23 cellular contexts compared by ENCODE assay signal in the genomic region with DNA sequence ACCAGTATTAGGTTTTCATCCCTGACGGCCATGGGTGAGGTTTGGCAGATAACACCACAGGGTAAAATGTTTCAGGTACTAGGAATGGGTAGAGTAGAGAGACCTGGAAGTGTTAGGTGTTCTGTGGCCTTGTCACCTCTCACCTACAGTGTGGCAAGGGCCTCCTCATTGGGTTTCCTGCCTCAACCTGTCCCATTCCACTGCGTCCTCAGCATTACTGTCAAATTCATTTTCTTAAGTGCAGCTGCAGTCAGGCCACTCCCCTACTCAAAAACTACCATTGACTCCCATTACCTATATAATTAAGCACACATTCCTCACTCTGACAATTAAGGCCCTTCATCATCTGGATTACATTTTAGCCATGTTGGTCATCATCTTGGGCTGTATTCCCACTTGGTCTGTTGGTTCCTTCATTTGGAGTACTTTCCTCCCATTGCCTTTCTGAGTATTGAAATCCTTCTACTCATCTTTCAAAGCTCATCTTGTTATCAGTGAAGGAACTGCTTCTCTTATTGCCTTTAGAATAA.
DNase-seq lines count a peak whose midpoint lies in the region; ATAC-seq and TF ChIP-seq lines count a peak whose summit lies in the region.
"Had no signal": no experiment of that assay in that cellular context is flagged by ENCODE, and none has a peak within 500 bp of the region (broad histone marks: within the 10 kb centered on the region; RNA-seq: fewer than 3 reads in every experiment).

No MANE protein-coding gene starts in this region.

- no peaks in the 10 kb centered on the region for H3K4me1 Mint-ChIP-seq in activated CD4-positive, alpha-beta T cell treated with anti-CD3 and anti-CD28 coated beads for 36 hours
- no peaks in the 10 kb centered on the region for H3K4me1 Mint-ChIP-seq in stimulated activated effector memory CD8-positive, alpha-beta T cell treated with anti-CD3 and anti-CD28 coated beads, Interleukin-12 subunit alpha, Interleukin-12 subunit beta, amount 100 ng/mL, for 72 hours
- H3K4me1 Mint-ChIP-seq: activated B cell treated with CpG ODN at 0.5 μM for 24 hours had no signal

- H3K9me1 ChIP-seq in IMR-90 (ENCODE audit: insufficient read depth, low read length) = peaks cover 3% of the 10 kb centered on the region

- H3K4me3 ChIP-seq in IMR-90 (ENCODE audit: insufficient read depth, low read depth, low read length) (no peak overlapping the region), esophagus (ENCODE audit: low read depth in 1 of 2, low read length in 2 of 2) (no peak overlapping the region)
- H3K4me3 ChIP-seq: BLaER1, left lung, Peyer's patch, SK-N-MC, testis had no signal

- no TSS peak for BruUV-seq in IMR-90 (replicated peaks; lab: Mats Ljungman, UMichigan)

- WGBS in IMR-90 (ENCODE audit: extremely low coverage in 2 of 2, insufficient read length in 1 of 2), 2 experiments = 86% methylated on average over 1 of the region's 2 CpGs; no CpG with 5 or more reads in 1 of the 2 experiments
- 69 to 79% methylated on average over 2 of the region's 2 CpGs for WGBS in esophagus, 2 donors

- 0 out of 2 replicates have a peak overlapping the region, but pooled peaks have one; percentile 0 for H4K91ac ChIP-seq in IMR-90 (ENCODE audit: insufficient read depth, low read depth, low read length)

- H3K9ac ChIP-seq in IMR-90 (ENCODE audit: low read depth, low read length) = no peak overlapping the region
- H3K9ac ChIP-seq: BLaER1 had no signal

- H3K14ac ChIP-seq in IMR-90 (replicated peaks; ENCODE audit: low read depth, low read length) = peak overlapping the region; percentile 38; the same call in 1 of the 2 replicates

- no peak overlapping the region for H2AFZ ChIP-seq in IMR-90 (replicated peaks; ENCODE audit: low read length, poor library complexity)

- H3K4me2 ChIP-seq in IMR-90 (ENCODE audit: low read depth, low read length) = no peak overlapping the region
- H3K4me2 ChIP-seq: BLaER1 had no signal

- H3K9me3 ChIP-seq in IMR-90 (ENCODE audit: control insufficient read depth, insufficient read depth, low read length) (no peaks in the 10 kb centered on the region), esophagus (ENCODE audit: control insufficient read depth in 2 of 2, insufficient read depth in 1 of 2, low read depth in 1 of 2, low read length in 1 of 2) (no peaks in the 10 kb centered on the region)
- H3K9me3 ChIP-seq: BLaER1, left lung, neutrophil, Peyer's patch, testis had no signal

- TF ChIP-seq RAD21 in IMR-90 (IDR thresholded peaks at IDR 0.05; ENCODE audit: low read length) = no peak

- H3K9me3 Mint-ChIP-seq in activated CD4-positive, alpha-beta T cell treated with anti-CD3 and anti-CD28 coated beads for 36 hours (ENCODE audit: low read depth) = no peaks in the 10 kb centered on the region
- H3K9me3 Mint-ChIP-seq in stimulated activated effector memory CD8-positive, alpha-beta T cell treated with anti-CD3 and anti-CD28 coated beads, Interleukin-12 subunit alpha, Interleukin-12 subunit beta, amount 100 ng/mL, for 72 hours = no peaks in the 10 kb centered on the region
- H3K9me3 Mint-ChIP-seq: activated B cell treated with CpG ODN at 0.5 μM for 24 hours had no signal

- no peak overlapping the region for H2BK5ac ChIP-seq in IMR-90 (ENCODE audit: low read depth, low read length, poor library complexity, severe bottlenecking)

- POLR2A ChIA-PET in activated CD4-positive, alpha-beta T cell treated with anti-CD3 and anti-CD28 coated beads for 36 hours (lab: Charles Lee) = no interaction called here
- POLR2A ChIA-PET in IMR-90 (lab: Charles Lee; ENCODE audit: unreplicated experiment) = no interaction called here

- CTCF ChIA-PET in activated CD4-positive, alpha-beta T cell treated with anti-CD3 and anti-CD28 coated beads for 36 hours (lab: Charles Lee) = no interaction called here
- CTCF ChIA-PET in IMR-90 (lab: Yijun Ruan, JAX) = no interaction called here

- no peak for DNase-seq in activated CD4-positive, alpha-beta T cell treated with anti-CD3 and anti-CD28 coated beads for 36 hours
- DNase-seq in activated CD4-positive, alpha-beta T cell treated with anti-CD3 and anti-CD28 coated beads, Interleukin-2, amount 50 U/mL, for 48 hours = no peak
- no peak for DNase-seq in IMR-90
- no peak for DNase-seq in stimulated activated effector memory CD8-positive, alpha-beta T cell treated with anti-CD3 and anti-CD28 coated beads, Interleukin-12 subunit alpha, Interleukin-12 subunit beta, amount 100 ng/mL, for 72 hours (ENCODE audit: low spot score in 2 of 2)
- DNase-seq in NCI-H226 = no peak
- DNase-seq in stimulated activated CD8-positive, alpha-beta memory T cell treated with anti-CD3 and anti-CD28 coated beads, Interleukin-4, amount 100 ng/mL, for 48 hours = no peak
- no peak for DNase-seq in NCI-H82 treated with DMSO at 0.1 percent for 48 hours (lab: John Stamatoyannopoulos, UW; ENCODE audit: unreplicated experiment)
- DNase-seq: 8988T, activated B cell treated with CpG ODN at 0.5 μM for 24 hours, caudate nucleus, erythroblast, HCEC 1CT, left lung, NCI-H1417 treated with DMSO at 0.1 percent for 48 hours, NCI-H2171, Peyer's patch, retina, testis had no signal

- H3K27ac Mint-ChIP-seq in activated CD4-positive, alpha-beta T cell treated with anti-CD3 and anti-CD28 coated beads for 36 hours = peak overlapping the region; percentile 1
- peak overlapping the region; percentile 11 for H3K27ac Mint-ChIP-seq in stimulated activated effector memory CD8-positive, alpha-beta T cell treated with anti-CD3 and anti-CD28 coated beads, Interleukin-12 subunit alpha, Interleukin-12 subunit beta, amount 100 ng/mL, for 72 hours
- H3K27ac Mint-ChIP-seq: activated B cell treated with CpG ODN at 0.5 μM for 24 hours had no signal

- H3K4ac ChIP-seq in IMR-90 (ENCODE audit: low read depth, low read length) = 0 out of 2 replicates have a peak overlapping the region, but pooled peaks have one; percentile 11

- no peaks in the 10 kb centered on the region for H4K20me1 ChIP-seq in IMR-90 (ENCODE audit: insufficient read depth, low read length)
- H4K20me1 ChIP-seq: BLaER1 had no signal

- no peak overlapping the region for H4K5ac ChIP-seq in IMR-90 (ENCODE audit: low read depth, low read length)

- intact Hi-C loops in activated CD4-positive, alpha-beta T cell treated with anti-CD3 and anti-CD28 coated beads for 36 hours (cut with DNase I, micrococcal nuclease) = no loop called here
- intact Hi-C loops in IMR-90 (cut with micrococcal nuclease) = no loop called here

- no peak overlapping the region for H2BK15ac ChIP-seq in IMR-90 (ENCODE audit: low read depth, low read length)

- no peak overlapping the region for H3K18ac ChIP-seq in IMR-90 (ENCODE audit: low read depth, low read length)

- H3K27me3 Mint-ChIP-seq in activated CD4-positive, alpha-beta T cell treated with anti-CD3 and anti-CD28 coated beads for 36 hours = no peaks in the 10 kb centered on the region
- H3K27me3 Mint-ChIP-seq: activated B cell treated with CpG ODN at 0.5 μM for 24 hours had no signal

- peaks cover 15% of the 10 kb centered on the region for H3K36me3 ChIP-seq in IMR-90 (ENCODE audit: control insufficient read depth, insufficient read depth, low read length)
- H3K36me3 ChIP-seq in esophagus (ENCODE audit: control insufficient read depth in 2 of 2, insufficient read depth in 2 of 2, low read length in 1 of 2) = peaks cover 7 to 16% of the 10 kb centered on the region in 2 donors

- peaks cover 4 to 10% of the 10 kb centered on the region in 2 experiments; a peak in 3 of 4 replicates for H3K79me1 ChIP-seq in IMR-90 (ENCODE audit: low read depth in 1 of 2, low read length in 2 of 2)

- peaks cover 40% of the 10 kb centered on the region for H3K36me3 Mint-ChIP-seq in activated CD4-positive, alpha-beta T cell treated with anti-CD3 and anti-CD28 coated beads for 36 hours (ENCODE audit: low read depth)
- peaks cover 100% of the 10 kb centered on the region for H3K36me3 Mint-ChIP-seq in stimulated activated effector memory CD8-positive, alpha-beta T cell treated with anti-CD3 and anti-CD28 coated beads, Interleukin-12 subunit alpha, Interleukin-12 subunit beta, amount 100 ng/mL, for 72 hours

- TF ChIP-seq POLR2A in IMR-90 (IDR thresholded peaks at IDR 0.05; ENCODE audit: low read depth, low read length) = no peak

- no peak for TF ChIP-seq CTCF in IMR-90 (conservative IDR thresholded peaks at IDR 0.05; ENCODE audit: low read depth, low read length)

- H2BK120ac ChIP-seq in IMR-90 (ENCODE audit: low read depth, low read length) = no peak overlapping the region

- dilution Hi-C loops in IMR-90 (cut with HindIII; ENCODE audit: low sequenced_read_pairs, unreplicated experiment) = no loop called here

- H3K4me3 Mint-ChIP-seq in activated CD4-positive, alpha-beta T cell treated with anti-CD3 and anti-CD28 coated beads for 36 hours = no peak overlapping the region
- H3K4me3 Mint-ChIP-seq in stimulated activated effector memory CD8-positive, alpha-beta T cell treated with anti-CD3 and anti-CD28 coated beads, Interleukin-12 subunit alpha, Interleukin-12 subunit beta, amount 100 ng/mL, for 72 hours = no peak overlapping the region
- H3K4me3 Mint-ChIP-seq: activated B cell treated with CpG ODN at 0.5 μM for 24 hours had no signal

- no peak overlapping the region for H3K23ac ChIP-seq in IMR-90 (ENCODE audit: low read depth, low read length)

- no peak overlapping the region for H4K8ac ChIP-seq in IMR-90 (ENCODE audit: low read depth in 2 of 2, low read length in 2 of 2)

- H3K27me3 ChIP-seq in IMR-90 (ENCODE audit: control insufficient read depth, insufficient read depth, low read length) = no peaks in the 10 kb centered on the region
- H3K27me3 ChIP-seq in esophagus (ENCODE audit: control insufficient read depth in 1 of 2, insufficient read depth in 2 of 2, low read length in 2 of 2) = no peaks in the 10 kb centered on the region
- H3K27me3 ChIP-seq: BLaER1, left lung, neutrophil, Peyer's patch, testis had no signal

- H3K27ac ChIP-seq in IMR-90 (ENCODE audit: insufficient read depth, low read length) (no peak overlapping the region), esophagus (ENCODE audit: low read depth in 2 of 2, low read length in 1 of 2) (peak overlapping the region; percentile 31 to 47)
- H3K27ac ChIP-seq: BLaER1, left lung, neutrophil, Peyer's patch, SK-N-MC, testis had no signal

- ATAC-seq in activated CD4-positive, alpha-beta T cell treated with anti-CD3 and anti-CD28 coated beads for 36 hours = no peak
- ATAC-seq in IMR-90 (ENCODE audit: low read depth) = no peak
- ATAC-seq in stimulated activated effector memory CD8-positive, alpha-beta T cell treated with anti-CD3 and anti-CD28 coated beads, Interleukin-12 subunit alpha, Interleukin-12 subunit beta, amount 100 ng/mL, for 72 hours = no peak
- ATAC-seq: HepG2, left lung had no signal

- peaks cover 4% of the 10 kb centered on the region for H3K4me1 ChIP-seq in IMR-90 (ENCODE audit: control insufficient read depth, insufficient read depth, low read length)
- no peaks in the 10 kb centered on the region for H3K4me1 ChIP-seq in esophagus (ENCODE audit: control insufficient read depth in 2 of 2, insufficient read depth in 2 of 2, low read length in 1 of 2)
- H3K4me1 ChIP-seq: BLaER1, left lung, Peyer's patch, testis had no signal

- no peak overlapping the region for H3K56ac ChIP-seq in IMR-90 (ENCODE audit: extremely low read depth, insufficient read depth, low read length)

- in situ Hi-C loops in IMR-90 (cut with MboI; ENCODE audit: low sequenced_read_pairs) = no loop called here

- H2AK5ac ChIP-seq in IMR-90 (ENCODE audit: low read depth, low read length) = no peak overlapping the region

- peak overlapping the region; percentile 33 for H2AK9ac ChIP-seq in IMR-90 (replicated peaks; ENCODE audit: low read depth, low read length, poor library complexity)

- no peak overlapping the region for H2BK20ac ChIP-seq in IMR-90 (ENCODE audit: low read depth, low read length)
